In genomic region chr15:50181983-50182232, GRCh38 we compare ENCODE assay signal across 9 cellular contexts. TPM values are rescaled to one million over a fixed set of nuclear protein-coding genes. Genes with fewer than 3 reads are reported as not detected.
DNase-seq lines count a peak whose midpoint lies in the region; ATAC-seq and TF ChIP-seq lines count a peak whose summit lies in the region.
"Had no signal": no experiment of that assay in that cellular context is flagged by ENCODE, and none has a peak within 500 bp of the region (broad histone marks: within the 10 kb centered on the region; RNA-seq: fewer than 3 reads in every experiment).

TSS of gene SLC27A2 (plus strand) at chr15:50182196. CDS start at chr15:50182428, 232 bp downstream.

- peak; percentile 70 for DNase-seq in NK-92 treated with Interleukin-12 subunit alpha and Interleukin-12 subunit beta, amount 100 ng/mL, for 24 hours (lab: John Stamatoyannopoulos, UW)
- DNase-seq in NK-92 (lab: John Stamatoyannopoulos, UW; ENCODE audit: unreplicated experiment), result no peak
- peak; percentile 6 to 16 (median 13) for DNase-seq in effector memory CD4-positive, alpha-beta T cell
- peak; percentile 33 for DNase-seq in myocyte (ENCODE audit: low read depth)
- DNase-seq in NCI-H446 treated with DMSO at 0.1 percent for 48 hours (lab: John Stamatoyannopoulos, UW), result no peak

- H3K4me2 ChIP-seq in OCI-LY3 (ENCODE audit: low read length), result peak within 1 kb of the TSS; percentile 90

- ATAC-seq in HG02759 (IDR thresholded peaks at IDR 0.05; ENCODE audit: unreplicated experiment) (peak; percentile 61), GM21717 (IDR thresholded peaks at IDR 0.05; ENCODE audit: unreplicated experiment) (no peak)

- no peaks in the 10 kb centered on the region for H4K20me1 ChIP-seq in OCI-LY3 (ENCODE audit: insufficient read depth, low read length)

- peaks cover 20% of the 10 kb centered on the region for H3K27me3 ChIP-seq in OCI-LY3 (ENCODE audit: low read depth, low read length)
- H3K27me3 ChIP-seq in effector memory CD4-positive, alpha-beta T cell (replicated peaks; ENCODE audit: control insufficient read depth, insufficient read depth, low read length, poor library complexity, severe bottlenecking), result no peaks in the 10 kb centered on the region

- no peaks in the 10 kb centered on the region for H3K79me2 ChIP-seq in OCI-LY3 (ENCODE audit: low read length)

- peak within 1 kb of the TSS; percentile 39 for H2AFZ ChIP-seq in OCI-LY3 (ENCODE audit: low read depth, low read length)

- peaks cover 3% of the 10 kb centered on the region; the same call in 1 of the 2 replicates for H3K4me1 ChIP-seq in OCI-LY3 (ENCODE audit: low read length)
- H3K4me1 ChIP-seq in effector memory CD4-positive, alpha-beta T cell (ENCODE audit: control insufficient read depth, insufficient read depth, low read length, poor library complexity, severe bottlenecking), result peaks cover 3% of the 10 kb centered on the region

- no peaks in the 10 kb centered on the region for H3K36me3 ChIP-seq in OCI-LY3 (replicated peaks; ENCODE audit: low read depth, low read length)
- H3K36me3 ChIP-seq in effector memory CD4-positive, alpha-beta T cell (ENCODE audit: control insufficient read depth, insufficient read depth, low read length), result no peaks in the 10 kb centered on the region

- peak within 1 kb of the TSS; percentile 20; the same call in 1 of the 2 replicates for H3K9ac ChIP-seq in OCI-LY3 (ENCODE audit: low read length)

- peak; percentile 38; the same call in 1 of the 2 replicates for TF ChIP-seq CTCF in OCI-LY3 (IDR thresholded peaks at IDR 0.05; ENCODE audit: low read depth, low read length)

- no peak within 1 kb of the TSS for H3K27ac ChIP-seq in OCI-LY3 (ENCODE audit: low read length)
- H3K27ac ChIP-seq in effector memory CD4-positive, alpha-beta T cell (ENCODE audit: insufficient read depth, low read length, poor library complexity, severe bottlenecking), result no peak within 1 kb of the TSS
- H3K27ac ChIP-seq: epithelial cell of prostate had no signal

- H3K4me3 ChIP-seq in OCI-LY3 (ENCODE audit: low read length), result peak within 1 kb of the TSS; percentile 74
- peak within 1 kb of the TSS; percentile 58 for H3K4me3 ChIP-seq in effector memory CD4-positive, alpha-beta T cell (ENCODE audit: insufficient read depth, low read depth, low read length, poor library complexity, severe bottlenecking)

- no peaks in the 10 kb centered on the region for H3K9me3 ChIP-seq in OCI-LY3 (ENCODE audit: insufficient read depth, low read length)
- H3K9me3 ChIP-seq in effector memory CD4-positive, alpha-beta T cell (ENCODE audit: control insufficient read depth, low read length), result no peaks in the 10 kb centered on the region

RNA-seq across cellular contexts. Expression of gene SLC27A2, which starts in this region (rescaled TPM):
- total RNA-seq in myocyte, result not detected in 2 replicates
- not detected for polyA plus RNA-seq in myocyte (2012)

Comparison
In these comparisons a context has a peak if more than half of its experiments do, and no peak if none do; other contexts are left out.
1. DNase-seq: peak in NK-92 treated with Interleukin-12 subunit alpha and Interleukin-12 subunit beta, amount 100 ng/mL, for 24 hours (single experiment) and effector memory CD4-positive, alpha-beta T cell (3 of 3); none in NK-92 (single experiment) and NCI-H446 treated with DMSO at 0.1 percent for 48 hours (single experiment).
2. Peak in DNase-seq in myocyte; RNA of the gene not detected or under 1 TPM.